Comparison of ENCODE assay signal across 1 cellular context in the genomic region with DNA sequence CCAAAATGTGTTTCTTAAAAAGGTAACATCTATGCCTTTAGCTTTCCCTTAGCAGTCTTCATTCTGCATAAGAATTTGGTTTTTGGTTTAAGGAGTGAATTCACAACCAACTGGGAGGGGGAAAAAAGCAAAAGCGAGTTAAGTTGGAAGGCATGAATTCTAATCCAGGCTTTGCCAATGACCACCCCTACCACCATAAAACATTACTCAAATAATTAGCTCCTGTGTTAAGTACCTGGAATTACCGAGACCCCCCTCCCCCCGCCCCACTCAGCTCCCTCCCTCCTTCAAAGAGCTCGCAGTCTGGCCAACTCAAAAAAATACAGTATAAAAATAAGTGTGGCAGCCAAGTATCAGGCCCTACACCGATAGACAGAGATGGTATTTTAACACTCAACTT.
TF ChIP-seq lines count a peak whose summit lies in the region.

No MANE protein-coding gene starts in this region.

TF ChIP-seq in GM12878, 131 proteins besides CTCF, POLR2A, EP300 and RAD21:
- TF ChIP-seq SMAD5 (IDR thresholded peaks at IDR 0.05; ENCODE audit: low read depth) (no peak), CHD1 (IDR thresholded peaks at IDR 0.05; ENCODE audit: low read depth, low read length) (no peak), RBBP5 (conservative IDR thresholded peaks at IDR 0.05) (no peak)
